ENCODE assay signal across 1 cellular context in the genomic region with DNA sequence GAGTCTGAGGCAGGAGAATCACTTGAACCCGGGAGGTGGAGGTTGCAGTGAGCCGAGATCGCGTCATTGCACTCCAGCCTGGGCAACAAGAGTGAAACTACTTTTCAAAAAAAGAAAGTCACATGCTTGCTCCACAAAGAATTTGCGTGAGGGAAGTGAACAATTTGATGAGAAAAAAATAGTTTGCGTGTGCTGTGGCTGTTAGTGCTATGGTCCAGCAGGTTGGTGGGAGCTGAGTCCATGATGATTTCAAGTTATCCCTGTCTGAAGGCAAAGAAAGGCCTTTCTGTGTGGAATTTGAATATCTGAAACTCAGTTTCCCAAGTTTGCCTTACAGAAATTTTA.
TF ChIP-seq lines count a peak whose summit lies in the region.

No MANE protein-coding gene starts in this region.

TF ChIP-seq in A549, 52 proteins besides CTCF, POLR2A, EP300 and RAD21:
- TF ChIP-seq ZNF302 (CRISPR knock-in tag; IDR thresholded peaks at IDR 0.05) (no peak), JUNB (IDR thresholded peaks at IDR 0.05) (no peak), CBX8 (IDR thresholded peaks at IDR 0.05) (no peak), HOXA7 (CRISPR knock-in tag; IDR thresholded peaks at IDR 0.05) (no peak), CBX2 (IDR thresholded peaks at IDR 0.05; ENCODE audit: borderline replicate concordance, low read depth) (no peak), HDAC2 (IDR thresholded peaks at IDR 0.05) (no peak), FOSL2 (IDR thresholded peaks at IDR 0.05) (no peak), FOSL2 (CRISPR knock-in tag; IDR thresholded peaks at IDR 0.05) (no peak), MAZ (IDR thresholded peaks at IDR 0.05; ENCODE audit: borderline replicate concordance, low read depth, low read length) (no peak), FOSB (CRISPR knock-in tag; IDR thresholded peaks at IDR 0.05) (no peak), EHMT2 (IDR thresholded peaks at IDR 0.05; ENCODE audit: low read depth) (no peak), CEBPB (IDR thresholded peaks at IDR 0.05) (no peak), SREBF2 (IDR thresholded peaks at IDR 0.05) (no peak), EHF (CRISPR knock-in tag; IDR thresholded peaks at IDR 0.05) (no peak), MAFK (IDR thresholded peaks at IDR 0.05; ENCODE audit: partially characterized antibody) (no peak)
- TF ChIP-seq, protein P1, sequence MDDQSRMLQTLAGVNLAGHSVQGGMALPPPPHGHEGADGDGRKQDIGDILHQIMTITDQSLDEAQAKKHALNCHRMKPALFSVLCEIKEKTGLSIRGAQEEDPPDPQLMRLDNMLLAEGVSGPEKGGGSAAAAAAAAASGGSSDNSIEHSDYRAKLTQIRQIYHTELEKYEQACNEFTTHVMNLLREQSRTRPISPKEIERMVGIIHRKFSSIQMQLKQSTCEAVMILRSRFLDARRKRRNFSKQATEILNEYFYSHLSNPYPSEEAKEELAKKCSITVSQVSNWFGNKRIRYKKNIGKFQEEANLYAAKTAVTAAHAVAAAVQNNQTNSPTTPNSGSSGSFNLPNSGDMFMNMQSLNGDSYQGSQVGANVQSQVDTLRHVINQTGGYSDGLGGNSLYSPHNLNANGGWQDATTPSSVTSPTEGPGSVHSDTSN (IDR thresholded peaks at IDR 0.05): no peak
- TF ChIP-seq, protein P2, sequence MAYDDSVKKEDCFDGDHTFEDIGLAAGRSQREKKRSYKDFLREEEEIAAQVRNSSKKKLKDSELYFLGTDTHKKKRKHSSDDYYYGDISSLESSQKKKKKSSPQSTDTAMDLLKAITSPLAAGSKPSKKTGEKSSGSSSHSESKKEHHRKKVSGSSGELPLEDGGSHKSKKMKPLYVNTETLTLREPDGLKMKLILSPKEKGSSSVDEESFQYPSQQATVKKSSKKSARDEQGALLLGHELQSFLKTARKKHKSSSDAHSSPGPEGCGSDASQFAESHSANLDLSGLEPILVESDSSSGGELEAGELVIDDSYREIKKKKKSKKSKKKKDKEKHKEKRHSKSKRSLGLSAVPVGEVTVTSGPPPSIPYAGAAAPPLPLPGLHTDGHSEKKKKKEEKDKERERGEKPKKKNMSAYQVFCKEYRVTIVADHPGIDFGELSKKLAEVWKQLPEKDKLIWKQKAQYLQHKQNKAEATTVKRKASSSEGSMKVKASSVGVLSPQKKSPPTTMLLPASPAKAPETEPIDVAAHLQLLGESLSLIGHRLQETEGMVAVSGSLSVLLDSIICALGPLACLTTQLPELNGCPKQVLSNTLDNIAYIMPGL (CRISPR knock-in tag; IDR thresholded peaks at IDR 0.05; ENCODE audit: borderline replicate concordance): no peak
- TF ChIP-seq, protein P3, sequence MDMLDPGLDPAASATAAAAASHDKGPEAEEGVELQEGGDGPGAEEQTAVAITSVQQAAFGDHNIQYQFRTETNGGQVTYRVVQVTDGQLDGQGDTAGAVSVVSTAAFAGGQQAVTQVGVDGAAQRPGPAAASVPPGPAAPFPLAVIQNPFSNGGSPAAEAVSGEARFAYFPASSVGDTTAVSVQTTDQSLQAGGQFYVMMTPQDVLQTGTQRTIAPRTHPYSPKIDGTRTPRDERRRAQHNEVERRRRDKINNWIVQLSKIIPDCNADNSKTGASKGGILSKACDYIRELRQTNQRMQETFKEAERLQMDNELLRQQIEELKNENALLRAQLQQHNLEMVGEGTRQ (IDR thresholded peaks at IDR 0.05): no peak
TF ChIP-seq in A549: peak in this region for 0.
